Comparison of ENCODE assay signal across 20 cellular contexts in genomic region chr17:48498168-48498840, GRCh38. TPM values are rescaled to one million over a fixed set of nuclear protein-coding genes. Genes with fewer than 3 reads are reported as not detected.
DNase-seq lines count a peak whose midpoint lies in the region; ATAC-seq, FAIRE-seq and TF ChIP-seq lines count a peak whose summit lies in the region.
"Had no signal": no experiment of that assay in that cellular context is flagged by ENCODE, and none has a peak within 500 bp of the region (broad histone marks: within the 10 kb centered on the region; RNA-seq: fewer than 3 reads in every experiment).

No MANE protein-coding gene starts in this region.

- ATAC-seq in HepG2 (no peak), HG03159 (IDR thresholded peaks at IDR 0.05; ENCODE audit: unreplicated experiment) (no peak), HG03378 (IDR thresholded peaks at IDR 0.05; ENCODE audit: unreplicated experiment) (no peak)
- ATAC-seq: body of pancreas had no signal

- H2AFZ ChIP-seq in HepG2 (ENCODE audit: low read length), result no peak overlapping the region

- DNase-seq in HepG2 (ENCODE audit: low spot score) (no peak), NCI-H748 treated with DMSO at 0.1 percent for 48 hours (lab: John Stamatoyannopoulos, UW) (peak; percentile 60), left kidney (ENCODE audit: low read depth, low spot score) (peak; percentile 72), T-helper 9 cell (no peak)
- DNase-seq in activated T-helper 2 cell treated with anti-CD3 and anti-CD28 coated beads, Interferon-gamma antibody, Interleukin-2, Interleukin-4, amounts not matched to agents 10 μg/mL and 5 μg/mL and 100 μg/mL, durations not matched to agents 14 hours and 24 hours and 36 hours (ENCODE audit: low spot score), result no peak
- DNase-seq: activated naive CD4-positive, alpha-beta T cell treated with anti-CD3 and anti-CD28 coated beads for 36 hours; body of pancreas; effector CD8-positive, alpha-beta T cell; NCI-H1694 treated with DMSO at 0.1 percent for 48 hours; stimulated activated naive CD4-positive, alpha-beta T cell treated with Interleukin-2 at 50 U/mL for 16 hours had no signal

- TF ChIP-seq CTCF in liver (IDR thresholded peaks at IDR 0.05; ENCODE audit: low read depth, low read length, missing input control), result no peak
- TF ChIP-seq CTCF in HepG2 (CRISPR knock-in tag; IDR thresholded peaks at IDR 0.05), result no peak

- H3K27me3 Mint-ChIP-seq in activated T-helper 2 cell treated with anti-CD3 and anti-CD28 coated beads, Interferon-gamma antibody, Interleukin-2, Interleukin-4, amounts not matched to agents 10 μg/mL and 5 μg/mL and 100 μg/mL, durations not matched to agents 14 hours and 24 hours and 36 hours (ENCODE audit: low read depth), result peaks cover 56% of the 10 kb centered on the region

- H3K4me2 ChIP-seq in HepG2 (ENCODE audit: low read depth, low read length), result no peak overlapping the region

- H3K4me1 ChIP-seq in liver (ENCODE audit: control insufficient read depth in 4 of 4, insufficient read depth in 4 of 4, low read length in 3 of 4) (no peaks in the 10 kb centered on the region), HepG2 (ENCODE audit: insufficient read depth, low read length) (no peaks in the 10 kb centered on the region)
- H3K4me1 ChIP-seq: body of pancreas had no signal

- H3K9me3 ChIP-seq in liver (ENCODE audit: control insufficient read depth in 4 of 4, low read length in 3 of 4), result no peaks in the 10 kb centered on the region
- H3K9me3 ChIP-seq in HepG2 (ENCODE audit: low read length), result no peaks in the 10 kb centered on the region
- H3K9me3 ChIP-seq: body of pancreas, neutrophil, vagina had no signal

- CTCF ChIA-PET in HepG2 (lab: Yijun Ruan, JAX; ENCODE audit: low intra/inter-chr PET ratio, low total read pairs), result no interaction called here

- peak overlapping the region in 1 of 2 donors; percentile 18 for H3K27ac ChIP-seq in liver (ENCODE audit: low read depth in 1 of 2, low read length in 2 of 2)
- no peak overlapping the region for H3K27ac ChIP-seq in HepG2 (ENCODE audit: extremely low read length, insufficient read depth, low read length)
- H3K27ac ChIP-seq: body of pancreas, neutrophil, skin epidermis, vagina, VCaP had no signal

- H3K27me3 ChIP-seq in liver (ENCODE audit: control insufficient read depth in 4 of 4, insufficient read depth in 4 of 4, low read length in 3 of 4) (peaks cover 0 to 19% (median 0%) of the 10 kb centered on the region in 4 donors), HepG2 (ENCODE audit: control insufficient read depth in 1 of 2, insufficient read depth in 2 of 2, low read length in 2 of 2) (peaks cover 0 to 44% of the 10 kb centered on the region in 2 experiments; a peak in 4 of 5 replicates)
- H3K27me3 ChIP-seq: vagina had no signal

- H3K79me2 ChIP-seq in HepG2 (ENCODE audit: insufficient read depth, low read length), result no peaks in the 10 kb centered on the region

- in situ Hi-C loops in HepG2 (cut with HindIII; ENCODE audit: extremely low pct_ligation_motif_present, low pct_unique_long_range_greater_than_20kb), result no loop called here

- H3K36me3 Mint-ChIP-seq in activated T-helper 2 cell treated with anti-CD3 and anti-CD28 coated beads, Interferon-gamma antibody, Interleukin-2, Interleukin-4, amounts not matched to agents 10 μg/mL and 5 μg/mL and 100 μg/mL, durations not matched to agents 14 hours and 24 hours and 36 hours (ENCODE audit: low read depth), result no peaks in the 10 kb centered on the region

- BruUV-seq in HepG2 (replicated peaks; lab: Mats Ljungman, UMichigan), result no TSS peak

- no peaks in the 10 kb centered on the region for H4K20me1 ChIP-seq in HepG2 (ENCODE audit: insufficient read depth, low read length)

- POLR2A ChIA-PET in HepG2 (lab: Yijun Ruan, JAX), result no interaction called here

- H3K4me1 Mint-ChIP-seq in activated T-helper 2 cell treated with anti-CD3 and anti-CD28 coated beads, Interferon-gamma antibody, Interleukin-2, Interleukin-4, amounts not matched to agents 10 μg/mL and 5 μg/mL and 100 μg/mL, durations not matched to agents 14 hours and 24 hours and 36 hours (ENCODE audit: low read depth), result peaks cover 5% of the 10 kb centered on the region

- TF ChIP-seq EP300 in HepG2 (IDR thresholded peaks at IDR 0.05; ENCODE audit: low read depth in 2 of 2, low read length in 2 of 2) (no peak), HepG2 (CRISPR knock-in tag; IDR thresholded peaks at IDR 0.05; ENCODE audit: borderline replicate concordance) (no peak)

- H3K27ac Mint-ChIP-seq in activated T-helper 2 cell treated with anti-CD3 and anti-CD28 coated beads, Interferon-gamma antibody, Interleukin-2, Interleukin-4, amounts not matched to agents 10 μg/mL and 5 μg/mL and 100 μg/mL, durations not matched to agents 14 hours and 24 hours and 36 hours, result no peak overlapping the region
- H3K27ac Mint-ChIP-seq: activated naive CD4-positive, alpha-beta T cell treated with anti-CD3 and anti-CD28 coated beads for 36 hours; IgD-negative memory B cell had no signal

- H3K4me3 Mint-ChIP-seq in activated T-helper 2 cell treated with anti-CD3 and anti-CD28 coated beads, Interferon-gamma antibody, Interleukin-2, Interleukin-4, amounts not matched to agents 10 μg/mL and 5 μg/mL and 100 μg/mL, durations not matched to agents 14 hours and 24 hours and 36 hours (ENCODE audit: low read depth), result no peak overlapping the region
- H3K4me3 Mint-ChIP-seq: activated naive CD4-positive, alpha-beta T cell treated with anti-CD3 and anti-CD28 coated beads for 36 hours; IgD-negative memory B cell had no signal

- intact Hi-C loops in HepG2 (cut with micrococcal nuclease; ENCODE audit: unreplicated experiment), result no loop called here
- intact Hi-C loops in activated T-helper 2 cell treated with anti-CD3 and anti-CD28 coated beads, Interferon-gamma antibody, Interleukin-2, Interleukin-4, amounts not matched to agents 10 μg/mL and 5 μg/mL and 100 μg/mL, durations not matched to agents 14 hours and 24 hours and 36 hours (cut with micrococcal nuclease), result no loop called here

- H3K9me3 Mint-ChIP-seq in activated T-helper 2 cell treated with anti-CD3 and anti-CD28 coated beads, Interferon-gamma antibody, Interleukin-2, Interleukin-4, amounts not matched to agents 10 μg/mL and 5 μg/mL and 100 μg/mL, durations not matched to agents 14 hours and 24 hours and 36 hours, result no peaks in the 10 kb centered on the region
- H3K9me3 Mint-ChIP-seq: activated naive CD4-positive, alpha-beta T cell treated with anti-CD3 and anti-CD28 coated beads for 36 hours; IgD-negative memory B cell had no signal

- H3K4me3 ChIP-seq in liver (ENCODE audit: low read depth in 1 of 3, low read length in 3 of 3) (no peak overlapping the region), HepG2 (replicated peaks in 1 of 3; ENCODE audit: insufficient read depth in 1 of 3, low read depth in 2 of 3, low read length in 3 of 3) (no peak overlapping the region)
- H3K4me3 ChIP-seq: body of pancreas, skin epidermis, vagina had no signal

- no peak for TF ChIP-seq RAD21 in liver (IDR thresholded peaks at IDR 0.05)
- no peak for TF ChIP-seq RAD21 in HepG2 (CRISPR knock-in tag; IDR thresholded peaks at IDR 0.05)

- no peak for FAIRE-seq in HepG2 (lab: Jason Lieb, UNC)

- no peak overlapping the region for H3K9ac ChIP-seq in liver (ENCODE audit: low read depth in 1 of 2, low read length in 2 of 2)
- H3K9ac ChIP-seq in HepG2 (ENCODE audit: insufficient read depth, low read depth, low read length), result no peak overlapping the region

- H3K36me3 ChIP-seq in liver (ENCODE audit: control insufficient read depth in 4 of 4, insufficient read depth in 3 of 4, low read depth in 1 of 4, low read length in 3 of 4) (no peaks in the 10 kb centered on the region), HepG2 (replicated peaks in 1 of 2; ENCODE audit: control insufficient read depth in 1 of 2, insufficient read depth in 2 of 2, low read length in 2 of 2) (no peaks in the 10 kb centered on the region)
- H3K36me3 ChIP-seq: neutrophil, vagina had no signal

- WGBS in liver, result 49% methylated on average over 6 of the region's 6 CpGs
- 5% methylated on average over 6 of the region's 6 CpGs for whole genome bisulfite sequencing in HepG2 (ENCODE audit: low lambda C conversion rate)

- no peak for TF ChIP-seq POLR2A in HepG2 (IDR thresholded peaks at IDR 0.05; ENCODE audit: insufficient read depth in 1 of 2, low read depth in 2 of 2, low read length in 2 of 2)

RNA-seq across cellular contexts. Expression of gene HOXB1, which starts 32.5 kb away (rescaled TPM):
- not detected for total RNA-seq in liver
- not detected for polyA plus RNA-seq in liver
- not detected in 2 replicates for total RNA-seq in HepG2 (2016; rRNA removed; fragmentation: Illumina TruSeq; extraction: Trizol)
- total RNA-seq in HepG2 (2016; cell fraction: cytosol; rRNA removed; fragmentation: Illumina TruSeq; extraction: Trizol; ENCODE audit: low read depth), result not detected in 2 replicates
- not detected in 2 replicates for total RNA-seq in HepG2 (2016; cell fraction: insoluble cytoplasmic fraction; rRNA removed; fragmentation: Illumina TruSeq; extraction: Trizol)
- total RNA-seq in HepG2 (2016; cell fraction: membrane; rRNA removed; fragmentation: Illumina TruSeq; extraction: Trizol), result not detected in 2 replicates
- total RNA-seq in HepG2 (2016; cell fraction: nucleus; rRNA removed; fragmentation: Illumina TruSeq; extraction: Trizol), result not detected in 2 replicates
- not detected in 2 replicates for polyA plus RNA-seq in HepG2 (2011; rRNA removed)
- not detected in 2 replicates for polyA plus RNA-seq in HepG2 (2011; cell fraction: cytosol; rRNA removed)
- not detected in 2 replicates for polyA plus RNA-seq in HepG2 (2011; cell fraction: nucleus; rRNA removed)
- polyA plus RNA-seq in HepG2 (2012), result not detected in 2 replicates
- not detected in 2 replicates for polyA plus RNA-seq in HepG2 (2016; cell fraction: cytosol; fragmentation: Illumina TruSeq; extraction: Trizol; ENCODE audit: low read depth)
- polyA plus RNA-seq in HepG2 (2016; cell fraction: insoluble cytoplasmic fraction; fragmentation: Illumina TruSeq; extraction: Trizol; ENCODE audit: low read depth), result not detected in 2 replicates
- polyA plus RNA-seq in HepG2 (2016; cell fraction: membrane; fragmentation: Illumina TruSeq; extraction: Trizol; ENCODE audit: low read depth), result not detected in 2 replicates
- polyA plus RNA-seq in HepG2 (2016; cell fraction: nucleus; fragmentation: Illumina TruSeq; extraction: Trizol; ENCODE audit: insufficient read depth, low read depth), result not detected in 2 replicates
- not detected in 2 replicates for polyA minus RNA-seq in HepG2 (2011; rRNA and poly(A)+ RNA removed; ENCODE audit: low replicate concordance)
- polyA minus RNA-seq in HepG2 (2011; cell fraction: cytosol; rRNA and poly(A)+ RNA removed), result not detected in 2 replicates
- not detected in 2 replicates for polyA minus RNA-seq in HepG2 (2011; cell fraction: nucleus; rRNA and poly(A)+ RNA removed)
- total RNA-seq in activated T-helper 2 cell treated with anti-CD3 and anti-CD28 coated beads, Interferon-gamma antibody, Interleukin-2, Interleukin-4, amounts not matched to agents 10 μg/mL and 5 μg/mL and 100 μg/mL, durations not matched to agents 14 hours and 24 hours and 36 hours, result not detected in 2 replicates
- total RNA-seq: activated naive CD4-positive, alpha-beta T cell treated with anti-CD3 and anti-CD28 coated beads for 36 hours; body of pancreas; mammary epithelial cell; vagina had no signal
- polyA plus RNA-seq: AG04450, IgD-negative memory B cell, mammary epithelial cell had no signal

RNA-seq across cellular contexts. Expression of gene HOXB2, which starts 46.6 kb away (rescaled TPM):
- total RNA-seq in liver, result 1 to 10 TPM in 1 of 2 donors, under 1 TPM in 1; 0.67 to 2.3 TPM
- 1 to 10 TPM; 1.3 to 2.5 TPM for polyA plus RNA-seq in liver
- total RNA-seq in HepG2 (2016; rRNA removed; fragmentation: Illumina TruSeq; extraction: Trizol), result not detected in 2 replicates
- total RNA-seq in HepG2 (2016; cell fraction: cytosol; rRNA removed; fragmentation: Illumina TruSeq; extraction: Trizol; ENCODE audit: low read depth), result not detected in 2 replicates
- total RNA-seq in HepG2 (2016; cell fraction: insoluble cytoplasmic fraction; rRNA removed; fragmentation: Illumina TruSeq; extraction: Trizol), result not detected in 2 replicates
- not detected in 2 replicates for total RNA-seq in HepG2 (2016; cell fraction: membrane; rRNA removed; fragmentation: Illumina TruSeq; extraction: Trizol)
- not detected in 2 replicates for total RNA-seq in HepG2 (2016; cell fraction: nucleus; rRNA removed; fragmentation: Illumina TruSeq; extraction: Trizol)
- not detected in 2 replicates for polyA plus RNA-seq in HepG2 (2011; rRNA removed)
- not detected in 2 replicates for polyA plus RNA-seq in HepG2 (2011; cell fraction: cytosol; rRNA removed)
- not detected in 2 replicates for polyA plus RNA-seq in HepG2 (2011; cell fraction: nucleus; rRNA removed)
- polyA plus RNA-seq in HepG2 (2012), result not detected in 2 replicates
- polyA plus RNA-seq in HepG2 (2016; cell fraction: cytosol; fragmentation: Illumina TruSeq; extraction: Trizol; ENCODE audit: low read depth), result not detected in 2 replicates
- not detected in 2 replicates for polyA plus RNA-seq in HepG2 (2016; cell fraction: insoluble cytoplasmic fraction; fragmentation: Illumina TruSeq; extraction: Trizol; ENCODE audit: low read depth)
- polyA plus RNA-seq in HepG2 (2016; cell fraction: membrane; fragmentation: Illumina TruSeq; extraction: Trizol; ENCODE audit: low read depth), result not detected in 2 replicates
- polyA plus RNA-seq in HepG2 (2016; cell fraction: nucleus; fragmentation: Illumina TruSeq; extraction: Trizol; ENCODE audit: insufficient read depth, low read depth), result not detected in 2 replicates
- 0.28 TPM in 1 of 2 replicates, not detected in the other for polyA minus RNA-seq in HepG2 (2011; rRNA and poly(A)+ RNA removed; ENCODE audit: low replicate concordance)
- not detected in 2 replicates for polyA minus RNA-seq in HepG2 (2011; cell fraction: cytosol; rRNA and poly(A)+ RNA removed)
- polyA minus RNA-seq in HepG2 (2011; cell fraction: nucleus; rRNA and poly(A)+ RNA removed), result not detected in 2 replicates
- total RNA-seq in activated T-helper 2 cell treated with anti-CD3 and anti-CD28 coated beads, Interferon-gamma antibody, Interleukin-2, Interleukin-4, amounts not matched to agents 10 μg/mL and 5 μg/mL and 100 μg/mL, durations not matched to agents 14 hours and 24 hours and 36 hours, result 22.2 and 23.9 TPM in 2 replicates

Comparison
In these comparisons a context has a peak if more than half of its experiments do, and no peak if none do; other contexts are left out.
1. DNase-seq: peak in NCI-H748 treated with DMSO at 0.1 percent for 48 hours (single experiment) and left kidney (single experiment); none in HepG2 (single experiment), T-helper 9 cell (single experiment) and activated T-helper 2 cell treated with anti-CD3 and anti-CD28 coated beads, Interferon-gamma antibody, Interleukin-2, Interleukin-4, amounts not matched to agents 10 μg/mL and 5 μg/mL and 100 μg/mL, durations not matched to agents 14 hours and 24 hours and 36 hours (single experiment).